9 cellular contexts compared by ENCODE assay signal in genomic region chr3:181694805-181695660, GRCh38. TPM values are rescaled to one million over a fixed set of nuclear protein-coding genes. Genes with fewer than 3 reads are reported as not detected.
DNase-seq lines count a peak whose midpoint lies in the region; ATAC-seq and TF ChIP-seq lines count a peak whose summit lies in the region.
"Had no signal": no experiment of that assay in that cellular context is flagged by ENCODE, and none has a peak within 500 bp of the region (broad histone marks: within the 10 kb centered on the region; RNA-seq: fewer than 3 reads in every experiment).

No MANE protein-coding gene starts in this region.

- intact Hi-C loops in tibial artery (cut with DNase I; ENCODE audit: low total_unique reads) (no loop called here), PC-3 (cut with micrococcal nuclease) (no loop called here)

- H3K4me3 ChIP-seq in esophagus (ENCODE audit: low read depth in 1 of 2, low read length in 2 of 2) (peak overlapping the region; percentile 47 to 58), mesenchymal stem cell (ENCODE audit: insufficient read depth in 1 of 2, low read depth in 1 of 2, low read length in 2 of 2) (peak overlapping the region; percentile 48 to 77), tibial artery (peak overlapping the region; percentile 38 to 52), PC-3 (ENCODE audit: low read length) (no peak overlapping the region)

- H2AFZ ChIP-seq in mesenchymal stem cell (ENCODE audit: low read depth, low read length) (no peak overlapping the region), PC-3 (ENCODE audit: low read length) (no peak overlapping the region)

- no peak overlapping the region for H2BK120ac ChIP-seq in mesenchymal stem cell (ENCODE audit: low read depth, low read length)

- 12 to 14% methylated on average over 53 of the region's 53 CpGs for WGBS in esophagus, 2 donors
- 15% methylated on average over 47 of the region's 53 CpGs for WGBS in mesenchymal stem cell

- peak overlapping the region; percentile 80 for H3K4me2 ChIP-seq in mesenchymal stem cell (ENCODE audit: low read length, poor library complexity, severe bottlenecking)
- no peak overlapping the region for H3K4me2 ChIP-seq in PC-3 (ENCODE audit: low read length)

- no peak overlapping the region for H3K4ac ChIP-seq in mesenchymal stem cell (ENCODE audit: low read depth in 1 of 2, low read length in 2 of 2)

- H3K36me3 ChIP-seq in esophagus (ENCODE audit: control insufficient read depth in 2 of 2, insufficient read depth in 2 of 2, low read length in 1 of 2), result no peaks in the 10 kb centered on the region
- H3K36me3 ChIP-seq in mesenchymal stem cell (ENCODE audit: control insufficient read depth in 1 of 2, insufficient read depth in 2 of 2, low read depth in 1 of 2, low read length in 2 of 2), result no peaks in the 10 kb centered on the region
- H3K36me3 ChIP-seq in tibial artery, result no peaks in the 10 kb centered on the region
- no peaks in the 10 kb centered on the region for H3K36me3 ChIP-seq in PC-3 (ENCODE audit: low read depth, low read length)

- POLR2A ChIA-PET in PC-3 (lab: Charles Lee; ENCODE audit: unreplicated experiment), result no interaction called here

- no peak overlapping the region for H3K14ac ChIP-seq in mesenchymal stem cell (ENCODE audit: low read length in 2 of 2)

- DNase-seq in NCI-H2227 treated with DMSO at 0.1 percent for 48 hours (lab: John Stamatoyannopoulos, UW) (peak; percentile 14), mesenchymal stem cell (no peak), tibial artery (peak in 1 of 2 donors; percentile 53), PC-3 (no peak), HT-29 (ENCODE audit: low spot score) (no peak)
- no peak for DNase-seq in stimulated activated CD4-positive, alpha-beta T cell treated with anti-CD3 and anti-CD28 coated beads, Interleukin-4, amount 100 ng/mL, for 1 hour
- DNase-seq: activated CD4-positive, alpha-beta T cell treated with anti-CD3 and anti-CD28 coated beads for 1 hour; kidney glomerular epithelial cell had no signal

- CTCF ChIA-PET in PC-3 (lab: Charles Lee), result no interaction called here

- no peak overlapping the region for H2BK12ac ChIP-seq in mesenchymal stem cell (ENCODE audit: low read length in 2 of 2)

- no peak overlapping the region for H4K8ac ChIP-seq in mesenchymal stem cell (ENCODE audit: low read length)

- H3K79me2 ChIP-seq in PC-3 (ENCODE audit: low read length), result no peaks in the 10 kb centered on the region

- no peak for ATAC-seq in PC-3

- TF ChIP-seq CTCF in tibial artery (IDR thresholded peaks at IDR 0.05) (peak in 1 of 2 experiments; percentile 10), PC-3 (conservative IDR thresholded peaks at IDR 0.05; ENCODE audit: low read depth, low read length) (no peak)

- no peak overlapping the region for H3K23ac ChIP-seq in mesenchymal stem cell (ENCODE audit: low read length in 2 of 2)

- H3K4me1 ChIP-seq in esophagus (ENCODE audit: control insufficient read depth in 2 of 2, insufficient read depth in 2 of 2, low read length in 1 of 2), result no peaks in the 10 kb centered on the region
- peaks cover 12% of the 10 kb centered on the region for H3K4me1 ChIP-seq in mesenchymal stem cell (ENCODE audit: control insufficient read depth, insufficient read depth, low read depth, low read length)
- H3K4me1 ChIP-seq in tibial artery, result peaks cover 0 to 16% (median 14%) of the 10 kb centered on the region in 4 donors
- no peaks in the 10 kb centered on the region for H3K4me1 ChIP-seq in PC-3 (ENCODE audit: insufficient read depth, low read length)

- no peaks in the 10 kb centered on the region for H3K9me2 ChIP-seq in PC-3 (replicated peaks; ENCODE audit: low read length)

- no peak overlapping the region for H4K91ac ChIP-seq in mesenchymal stem cell (ENCODE audit: low read length)

- H3K9me3 ChIP-seq in esophagus (ENCODE audit: control insufficient read depth in 2 of 2, insufficient read depth in 1 of 2, low read depth in 1 of 2, low read length in 1 of 2) (peaks cover 0 to 4% of the 10 kb centered on the region in 2 donors), mesenchymal stem cell (ENCODE audit: control insufficient read depth, low read length) (no peaks in the 10 kb centered on the region), tibial artery (no peaks in the 10 kb centered on the region), PC-3 (ENCODE audit: low read length) (no peaks in the 10 kb centered on the region)

- H2AK5ac ChIP-seq in mesenchymal stem cell (ENCODE audit: low read length, severe bottlenecking), result no peak overlapping the region

- H3K18ac ChIP-seq in mesenchymal stem cell (ENCODE audit: low read depth in 1 of 2, low read length in 2 of 2), result no peak overlapping the region

- H2BK5ac ChIP-seq in mesenchymal stem cell (ENCODE audit: low read depth, low read length, poor library complexity, severe bottlenecking), result no peak overlapping the region

- peaks cover 0 to 2% of the 10 kb centered on the region in 2 donors for H3K27me3 ChIP-seq in esophagus (ENCODE audit: control insufficient read depth in 1 of 2, insufficient read depth in 2 of 2, low read length in 2 of 2)
- H3K27me3 ChIP-seq in mesenchymal stem cell (ENCODE audit: control insufficient read depth in 1 of 2, insufficient read depth in 1 of 2, low read length in 2 of 2), result peaks cover 42 to 50% of the 10 kb centered on the region in 2 experiments
- H3K27me3 ChIP-seq in tibial artery, result peaks cover 0 to 53% of the 10 kb centered on the region in 2 donors
- H3K27me3 ChIP-seq in PC-3 (ENCODE audit: low read length), result peaks cover 57% of the 10 kb centered on the region

- H3F3A ChIP-seq in PC-3 (ENCODE audit: low read length, unreplicated experiment), result no peaks in the 10 kb centered on the region

- H2BK15ac ChIP-seq in mesenchymal stem cell (ENCODE audit: low read depth, poor library complexity, severe bottlenecking), result no peak overlapping the region

- no peaks in the 10 kb centered on the region for H4K20me1 ChIP-seq in PC-3 (ENCODE audit: low read length)

- no TSS peak for BruUV-seq in PC-3 (replicated peaks; lab: Mats Ljungman, UMichigan)

- H3K79me1 ChIP-seq in mesenchymal stem cell (replicated peaks; ENCODE audit: low read length, poor library complexity, severe bottlenecking), result no peaks in the 10 kb centered on the region

- H3K9ac ChIP-seq in mesenchymal stem cell (ENCODE audit: low read length), result peak overlapping the region; percentile 76
- H3K9ac ChIP-seq in PC-3 (ENCODE audit: low read length), result no peak overlapping the region

- no peak overlapping the region for H3K27ac ChIP-seq in esophagus (ENCODE audit: low read depth in 2 of 2, low read length in 1 of 2)
- H3K27ac ChIP-seq in mesenchymal stem cell (ENCODE audit: low read length, poor library complexity, severe bottlenecking), result no peak overlapping the region
- H3K27ac ChIP-seq in tibial artery, result no peak overlapping the region
- no peak overlapping the region for H3K27ac ChIP-seq in PC-3 (ENCODE audit: low read length)

RNA-seq across cellular contexts. Expression of gene SOX2, which starts 16.7 kb away (rescaled TPM):
- polyA plus RNA-seq in esophagus, result 10 to 100 TPM; 23.6 to 31.6 TPM
- not detected for polyA plus RNA-seq in mesenchymal stem cell (2013, experiment 1 of 2)
- polyA plus RNA-seq in mesenchymal stem cell (2013, experiment 2 of 2), result not detected
- total RNA-seq in PC-3 (2014; rRNA removed), result not detected in 2 replicates
- total RNA-seq in HT-29 (2014; rRNA removed; shearing (Covaris generic)), result not detected in 2 replicates
